Comparison of ENCODE assay signal across 8 cellular contexts in the genomic region with DNA sequence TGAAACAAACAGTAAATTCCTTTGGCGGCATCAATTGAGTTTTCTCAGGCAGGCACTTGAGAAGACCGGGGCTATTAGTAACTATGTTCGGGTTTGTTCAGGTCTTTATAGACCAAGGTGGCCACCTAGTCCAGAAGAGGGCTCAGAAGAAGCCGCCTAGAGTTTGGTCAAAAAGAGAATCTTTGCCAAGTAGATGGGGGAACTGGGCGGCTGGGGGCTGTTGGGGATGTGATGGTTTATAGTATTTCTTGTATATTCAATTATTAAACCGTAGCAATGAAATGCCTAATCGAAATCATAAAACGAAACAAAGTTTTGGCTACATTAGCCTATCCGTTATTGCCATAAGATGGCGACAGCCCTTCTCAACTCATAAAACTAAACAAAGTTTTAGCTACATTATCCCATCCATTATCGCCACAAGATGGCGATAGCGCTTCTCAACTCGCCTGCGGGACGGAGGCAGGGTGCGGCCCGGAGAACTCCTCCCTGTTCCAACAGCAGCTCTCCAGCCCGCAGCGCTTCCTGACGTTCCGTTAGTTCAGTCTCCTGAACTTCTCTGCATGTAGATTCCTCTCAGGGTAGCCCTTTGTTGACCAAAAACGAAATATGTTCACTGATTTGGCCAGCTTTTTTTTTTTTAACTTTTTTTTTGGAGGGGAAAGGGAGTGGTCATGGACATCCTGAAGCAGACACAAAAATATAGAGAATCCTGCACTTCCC.
DNase-seq lines count a peak whose midpoint lies in the region; ATAC-seq and TF ChIP-seq lines count a peak whose summit lies in the region.

No MANE protein-coding gene starts in this region.

- ATAC-seq in GM21360 (IDR thresholded peaks at IDR 0.05; ENCODE audit: unreplicated experiment): peak; percentile 47
- peak; percentile 85 for ATAC-seq in SK-N-SH treated with all-trans-retinoic acid at 6 μM for 48 hours
- peak; percentile 54 to 79 for ATAC-seq in activated naive CD4-positive, alpha-beta T cell treated with anti-CD3 and anti-CD28 coated beads, Interleukin-2, amount 50 U/mL, for 72 hours

- TF ChIP-seq CTCF in Caco-2 (IDR thresholded peaks at IDR 0.05; ENCODE audit: insufficient read depth in 1 of 2, low read depth in 1 of 2, low read length in 1 of 2, severe bottlenecking in 1 of 2, unreplicated experiment in 1 of 2) (peak; percentile 75 to 80), progenitor cell of endocrine pancreas (IDR thresholded peaks at IDR 0.05; ENCODE audit: unreplicated experiment) (peak; percentile 81), vagina (IDR thresholded peaks at IDR 0.05) (peak; percentile 65 to 82 (median 73))

- H3K36me3 Mint-ChIP-seq in Caco-2 (ENCODE audit: insufficient read depth, unreplicated experiment) (peaks cover 15% of the 10 kb centered on the region), progenitor cell of endocrine pancreas (ENCODE audit: insufficient read depth) (no peaks in the 10 kb centered on the region)
- H3K36me3 Mint-ChIP-seq in activated naive CD4-positive, alpha-beta T cell treated with anti-CD3 and anti-CD28 coated beads, Interleukin-2, amount 50 U/mL, for 72 hours: peaks cover 0 to 4% of the 10 kb centered on the region in 2 donors

- POLR2A ChIA-PET in Caco-2 (lab: Charles Lee): interaction anchor here (0.5 to 1.1 kb wide), 3 partner anchors 20 to 705 kb away, joined by 3 to 8 read pairs (median 7); a partner anchor contains a TSS

- H3K36me3 ChIP-seq in Caco-2 (ENCODE audit: control insufficient read depth, insufficient read depth, low read length): no peaks in the 10 kb centered on the region
- H3K36me3 ChIP-seq in HUES48 (ENCODE audit: control insufficient read depth, insufficient read depth, low read length): no peaks in the 10 kb centered on the region
- H3K36me3 ChIP-seq in vagina: no peaks in the 10 kb centered on the region

- H3K27ac Mint-ChIP-seq in Caco-2 (ENCODE audit: unreplicated experiment): no peak overlapping the region
- peak overlapping the region; percentile 16 to 84 for H3K27ac Mint-ChIP-seq in activated naive CD4-positive, alpha-beta T cell treated with anti-CD3 and anti-CD28 coated beads, Interleukin-2, amount 50 U/mL, for 72 hours
- H3K27ac Mint-ChIP-seq in progenitor cell of endocrine pancreas: no peak overlapping the region

- no peaks in the 10 kb centered on the region for H3K27me3 Mint-ChIP-seq in Caco-2 (ENCODE audit: insufficient read depth, unreplicated experiment)
- H3K27me3 Mint-ChIP-seq in progenitor cell of endocrine pancreas: no peaks in the 10 kb centered on the region

- no peaks in the 10 kb centered on the region for H3K4me1 ChIP-seq in Caco-2
- peaks cover 26% of the 10 kb centered on the region for H3K4me1 ChIP-seq in HUES48 (ENCODE audit: control insufficient read depth, insufficient read depth, low read length)
- H3K4me1 ChIP-seq in vagina: no peaks in the 10 kb centered on the region

- H3K9me3 ChIP-seq in Caco-2 (no peaks in the 10 kb centered on the region), HUES48 (ENCODE audit: control insufficient read depth, insufficient read depth, low read length) (no peaks in the 10 kb centered on the region), vagina (no peaks in the 10 kb centered on the region)

- H3K4me3 ChIP-seq in Caco-2 (ENCODE audit: low read depth, low read length): peak overlapping the region; percentile 22; the same call in 1 of the 2 replicates
- H3K4me3 ChIP-seq in HUES48 (ENCODE audit: low read depth, low read length): peak overlapping the region; percentile 58
- peak overlapping the region; percentile 6 to 34 for H3K4me3 ChIP-seq in vagina

- no peak overlapping the region for H3K27ac ChIP-seq in HUES48 (ENCODE audit: low read depth, low read length)
- peak overlapping the region; percentile 23 for H3K27ac ChIP-seq in vagina

- 0 out of 2 replicates have a peak overlapping the region, but pooled peaks have one; percentile 21 for H3K9ac ChIP-seq in HUES48 (ENCODE audit: low read depth, low read length)

- H3K27me3 ChIP-seq in Caco-2 (replicated peaks; ENCODE audit: control insufficient read depth, insufficient read depth, low read length): no peaks in the 10 kb centered on the region
- H3K27me3 ChIP-seq in HUES48 (ENCODE audit: control insufficient read depth, insufficient read depth, low read length): no peaks in the 10 kb centered on the region
- H3K27me3 ChIP-seq in vagina: no peaks in the 10 kb centered on the region

- intact Hi-C loops in Caco-2 (cut with micrococcal nuclease; ENCODE audit: unreplicated experiment) (loop anchor here (1.0 to 2.0 kb wide), 2 partner anchors 30 kb away; no protein-coding TSS in a partner anchor), cardiac septum (cut with DNase I) (no loop called here), vagina (cut with DNase I) (loop anchor here (5.0 kb wide), 1 partner anchor 1020 kb away; a partner anchor contains a TSS)

- H3K9me3 Mint-ChIP-seq in Caco-2 (ENCODE audit: unreplicated experiment) (no peaks in the 10 kb centered on the region), progenitor cell of endocrine pancreas (ENCODE audit: low read depth) (no peaks in the 10 kb centered on the region)
- no peaks in the 10 kb centered on the region for H3K9me3 Mint-ChIP-seq in activated naive CD4-positive, alpha-beta T cell treated with anti-CD3 and anti-CD28 coated beads, Interleukin-2, amount 50 U/mL, for 72 hours

- H3K4me1 Mint-ChIP-seq in Caco-2 (ENCODE audit: low read depth, unreplicated experiment) (no peaks in the 10 kb centered on the region), progenitor cell of endocrine pancreas (ENCODE audit: low read depth) (peaks cover 9% of the 10 kb centered on the region)

- TF ChIP-seq POLR2A in vagina (IDR thresholded peaks at IDR 0.05): no peak

- BruUV-seq in Caco-2 (replicated peaks; lab: Mats Ljungman, UMichigan): no TSS peak

- CTCF ChIA-PET in Caco-2 (lab: Charles Lee): interaction anchor here (0.6 to 1.7 kb wide), 12 partner anchors 12 to 1859 kb away, joined by 3 to 12 read pairs (median 3); a partner anchor contains a TSS

- DNase-seq in Caco-2 (peak; percentile 84 to 88), cardiac septum (ENCODE audit: low spot score) (peak; percentile 93), progenitor cell of endocrine pancreas (ENCODE audit: low spot score, unreplicated experiment) (peak; percentile 69), vagina (ENCODE audit: extremely low spot score in 2 of 2) (no peak)
- peak; percentile 76 to 83 for DNase-seq in activated naive CD4-positive, alpha-beta T cell treated with anti-CD3 and anti-CD28 coated beads, Interleukin-2, amount 50 U/mL, for 72 hours (ENCODE audit: low spot score in 2 of 2)

- peak overlapping the region; percentile 71 for H3K4me3 Mint-ChIP-seq in Caco-2 (ENCODE audit: unreplicated experiment)
- peak overlapping the region; percentile 46 for H3K4me3 Mint-ChIP-seq in progenitor cell of endocrine pancreas (ENCODE audit: low read depth)

TF ChIP-seq in SK-N-SH treated with all-trans-retinoic acid at 6 μM for 48 hours, 23 proteins besides CTCF, POLR2A, EP300 and RAD21 (continues in another document):
- TF ChIP-seq BACH2 (CRISPR knock-in tag; IDR thresholded peaks at IDR 0.05; ENCODE audit: borderline replicate concordance): no peak
- no peak for TF ChIP-seq ZFP3 (CRISPR knock-in tag; IDR thresholded peaks at IDR 0.05)
- no peak for TF ChIP-seq POU6F1 (CRISPR knock-in tag; IDR thresholded peaks at IDR 0.05; ENCODE audit: borderline replicate concordance, low read depth)
- no peak for TF ChIP-seq TOX (CRISPR knock-in tag; IDR thresholded peaks at IDR 0.05; ENCODE audit: borderline replicate concordance)
- TF ChIP-seq TSHZ2 (CRISPR knock-in tag; IDR thresholded peaks at IDR 0.05): no peak
- TF ChIP-seq PPARA (CRISPR knock-in tag; IDR thresholded peaks at IDR 0.05; ENCODE audit: borderline replicate concordance): no peak

Comparison
In these comparisons a context has a peak if more than half of its experiments do, and no peak if none do; other contexts are left out.
1. DNase-seq: peak in Caco-2 (2 of 2), activated naive CD4-positive, alpha-beta T cell treated with anti-CD3 and anti-CD28 coated beads, Interleukin-2, amount 50 U/mL, for 72 hours (2 of 2), cardiac septum (single experiment) and progenitor cell of endocrine pancreas (single experiment); none in vagina (0 of 2).
2. H3K27ac Mint-ChIP-seq: peak in activated naive CD4-positive, alpha-beta T cell treated with anti-CD3 and anti-CD28 coated beads, Interleukin-2, amount 50 U/mL, for 72 hours (2 of 2); none in Caco-2 (single experiment) and progenitor cell of endocrine pancreas (single experiment).
3. Peak in every context shown above with its lines, with median percentiles within 50 percentile points of each other: H3K4me3 ChIP-seq, CTCF ChIP-seq and ATAC-seq.